Comparison of ENCODE assay signal across 19 cellular contexts in genomic region chr18:25497395-25497794, GRCh38.
DNase-seq lines count a peak whose midpoint lies in the region; ATAC-seq and TF ChIP-seq lines count a peak whose summit lies in the region.
"Had no signal": no experiment of that assay in that cellular context is flagged by ENCODE, and none has a peak within 500 bp of the region (broad histone marks: within the 10 kb centered on the region; RNA-seq: fewer than 3 reads in every experiment).

No MANE protein-coding gene starts in this region.

- H3F3A ChIP-seq in OCI-LY1 (ENCODE audit: insufficient read depth, low read length), result no peaks in the 10 kb centered on the region

- H3K4me3 ChIP-seq in OCI-LY1 (ENCODE audit: low read depth, low read length, poor library complexity, severe bottlenecking) (no peak overlapping the region), hepatocyte (no peak overlapping the region), mesenchymal stem cell (ENCODE audit: insufficient read depth in 1 of 2, low read depth in 1 of 2, low read length in 2 of 2) (no peak overlapping the region), mucosa of descending colon (no peak overlapping the region)
- H3K4me3 ChIP-seq: BLaER1 treated with 17β-estradiol and CSF1 and Interleukin-3, amounts not matched to agents 10 nM and 100 nM; GM12878 had no signal

- H3K4me1 ChIP-seq in OCI-LY1 (ENCODE audit: insufficient read depth, low read length, severe bottlenecking) (peaks cover 20% of the 10 kb centered on the region), hepatocyte (ENCODE audit: insufficient read depth) (no peaks in the 10 kb centered on the region), mesenchymal stem cell (ENCODE audit: control insufficient read depth, insufficient read depth, low read depth, low read length) (no peaks in the 10 kb centered on the region), mucosa of descending colon (ENCODE audit: low read depth) (peaks cover 13% of the 10 kb centered on the region)
- H3K4me1 ChIP-seq: BLaER1 treated with 17β-estradiol and CSF1 and Interleukin-3, amounts not matched to agents 10 nM and 100 nM; Caco-2 had no signal

- no peaks in the 10 kb centered on the region for H4K20me1 ChIP-seq in OCI-LY1 (ENCODE audit: insufficient read depth, low read length)
- no peaks in the 10 kb centered on the region for H4K20me1 ChIP-seq in hepatocyte (ENCODE audit: insufficient read depth, poor library complexity, severe bottlenecking)
- H4K20me1 ChIP-seq: BLaER1 treated with 17β-estradiol and CSF1 and Interleukin-3, amounts not matched to agents 10 nM and 100 nM had no signal

- ATAC-seq in mucosa of descending colon (peak; percentile 49), GM21447 (IDR thresholded peaks at IDR 0.05; ENCODE audit: unreplicated experiment) (no peak)
- ATAC-seq: CD8-positive, alpha-beta T cell; GM12878 had no signal

- POLR2A ChIA-PET in GM10248 (lab: Yijun Ruan, JAX), result no interaction called here

- H3K9ac ChIP-seq in OCI-LY1 (ENCODE audit: low read length) (no peak overlapping the region), mesenchymal stem cell (ENCODE audit: low read length) (no peak overlapping the region)
- H3K9ac ChIP-seq: BLaER1 treated with 17β-estradiol and CSF1 and Interleukin-3, amounts not matched to agents 10 nM and 100 nM had no signal

- no peak overlapping the region for H2BK12ac ChIP-seq in mesenchymal stem cell (ENCODE audit: low read length in 2 of 2)

- no peaks in the 10 kb centered on the region for H3K9me2 ChIP-seq in OCI-LY1 (ENCODE audit: low read depth, low read length)
- H3K9me2 ChIP-seq in hepatocyte (replicated peaks; ENCODE audit: insufficient read depth), result no peaks in the 10 kb centered on the region

- H3K18ac ChIP-seq in mesenchymal stem cell (ENCODE audit: low read depth in 1 of 2, low read length in 2 of 2), result no peak overlapping the region

- no peak overlapping the region for H2AK5ac ChIP-seq in mesenchymal stem cell (ENCODE audit: low read length, severe bottlenecking)

- no peaks in the 10 kb centered on the region for H3K79me1 ChIP-seq in mesenchymal stem cell (replicated peaks; ENCODE audit: low read length, poor library complexity, severe bottlenecking)

- TF ChIP-seq CTCF in OCI-LY1 (IDR thresholded peaks at IDR 0.05; ENCODE audit: low read length), result no peak
- TF ChIP-seq CTCF in hepatocyte (IDR thresholded peaks at IDR 0.05; ENCODE audit: poor library complexity), result no peak
- no peak for TF ChIP-seq CTCF in mucosa of descending colon (IDR thresholded peaks at IDR 0.05)
- TF ChIP-seq CTCF in GM10248 (IDR thresholded peaks at IDR 0.05; ENCODE audit: control extremely low read depth, extremely low read depth, low read depth, missing control alignments), result no peak

- H3K79me2 ChIP-seq in OCI-LY1 (ENCODE audit: insufficient read depth, low read length), result no peaks in the 10 kb centered on the region
- no peaks in the 10 kb centered on the region for H3K79me2 ChIP-seq in hepatocyte

- no peak overlapping the region for H2BK15ac ChIP-seq in mesenchymal stem cell (ENCODE audit: low read depth, poor library complexity, severe bottlenecking)

- intact Hi-C loops in mucosa of descending colon (cut with DNase I, micrococcal nuclease), result no loop called here

- no peak for DNase-seq in hepatocyte (ENCODE audit: low spot score)
- DNase-seq in mesenchymal stem cell, result peak; percentile 9
- no peak for DNase-seq in mucosa of descending colon
- DNase-seq in GM10248 (ENCODE audit: extremely low spot score), result no peak
- no peak for DNase-seq in NCI-H2227 treated with DMSO at 0.1 percent for 48 hours (lab: John Stamatoyannopoulos, UW)
- DNase-seq in SK-N-DZ (ENCODE audit: low spot score), result no peak
- DNase-seq: 8988T; ACHN; Caco-2; Calu3; CD4-positive, alpha-beta T cell; CD8-positive, alpha-beta T cell; DMS79 treated with DMSO at 0.1 percent for 48 hours; GF-D8 had no signal

- no peak overlapping the region for H4K91ac ChIP-seq in mesenchymal stem cell (ENCODE audit: low read length)

- H3K27me3 ChIP-seq in OCI-LY1 (ENCODE audit: insufficient read depth, low read length), result no peaks in the 10 kb centered on the region
- no peaks in the 10 kb centered on the region for H3K27me3 ChIP-seq in hepatocyte
- peaks cover 0 to 3% of the 10 kb centered on the region in 2 experiments for H3K27me3 ChIP-seq in mesenchymal stem cell (ENCODE audit: control insufficient read depth in 1 of 2, insufficient read depth in 1 of 2, low read length in 2 of 2)
- H3K27me3 ChIP-seq: BLaER1 treated with 17β-estradiol and CSF1 and Interleukin-3, amounts not matched to agents 10 nM and 100 nM had no signal

- H3K4ac ChIP-seq in mesenchymal stem cell (ENCODE audit: low read depth in 1 of 2, low read length in 2 of 2), result no peak overlapping the region

- H3K27ac ChIP-seq in OCI-LY1 (ENCODE audit: low read depth, low read length, poor library complexity, severe bottlenecking), result peak overlapping the region; percentile 64
- peak overlapping the region; percentile 39 for H3K27ac ChIP-seq in hepatocyte
- no peak overlapping the region for H3K27ac ChIP-seq in mesenchymal stem cell (ENCODE audit: low read length, poor library complexity, severe bottlenecking)
- H3K27ac ChIP-seq: BLaER1 treated with 17β-estradiol and CSF1 and Interleukin-3, amounts not matched to agents 10 nM and 100 nM; C4-2B had no signal

- H2BK5ac ChIP-seq in mesenchymal stem cell (ENCODE audit: low read depth, low read length, poor library complexity, severe bottlenecking), result no peak overlapping the region

- no peak overlapping the region for H2AFZ ChIP-seq in OCI-LY1 (ENCODE audit: low read length)
- H2AFZ ChIP-seq in hepatocyte, result no peak overlapping the region
- H2AFZ ChIP-seq in mesenchymal stem cell (ENCODE audit: low read depth, low read length), result no peak overlapping the region

- H2BK120ac ChIP-seq in mesenchymal stem cell (ENCODE audit: low read depth, low read length), result no peak overlapping the region

- no peak overlapping the region for H4K8ac ChIP-seq in mesenchymal stem cell (ENCODE audit: low read length)

- H3K23ac ChIP-seq in mesenchymal stem cell (ENCODE audit: low read length in 2 of 2), result no peak overlapping the region

- H3K9me3 ChIP-seq in OCI-LY1 (ENCODE audit: low read length), result peaks cover 12% of the 10 kb centered on the region
- H3K9me3 ChIP-seq in hepatocyte (ENCODE audit: low read depth), result peaks cover 8% of the 10 kb centered on the region
- peaks cover 7% of the 10 kb centered on the region for H3K9me3 ChIP-seq in mesenchymal stem cell (ENCODE audit: control insufficient read depth, low read length)
- H3K9me3 ChIP-seq in mucosa of descending colon, result no peaks in the 10 kb centered on the region
- H3K9me3 ChIP-seq: Caco-2 had no signal

- no peak overlapping the region for H3K14ac ChIP-seq in mesenchymal stem cell (ENCODE audit: low read length in 2 of 2)

- no peak overlapping the region for H3K4me2 ChIP-seq in OCI-LY1 (ENCODE audit: low read length)
- no peak overlapping the region for H3K4me2 ChIP-seq in hepatocyte
- no peak overlapping the region for H3K4me2 ChIP-seq in mesenchymal stem cell (ENCODE audit: low read length, poor library complexity, severe bottlenecking)
- H3K4me2 ChIP-seq: BLaER1 treated with 17β-estradiol and CSF1 and Interleukin-3, amounts not matched to agents 10 nM and 100 nM had no signal

- H3K36me3 ChIP-seq in OCI-LY1 (ENCODE audit: insufficient read depth, low read length), result peaks cover 40% of the 10 kb centered on the region
- H3K36me3 ChIP-seq in hepatocyte (replicated peaks; ENCODE audit: insufficient read depth, low read depth), result no peaks in the 10 kb centered on the region
- H3K36me3 ChIP-seq in mesenchymal stem cell (ENCODE audit: control insufficient read depth in 1 of 2, insufficient read depth in 2 of 2, low read depth in 1 of 2, low read length in 2 of 2), result no peaks in the 10 kb centered on the region
- H3K36me3 ChIP-seq in mucosa of descending colon (ENCODE audit: low read depth), result no peaks in the 10 kb centered on the region
- H3K36me3 ChIP-seq: BLaER1 treated with 17β-estradiol and CSF1 and Interleukin-3, amounts not matched to agents 10 nM and 100 nM had no signal

- WGBS in hepatocyte (ENCODE audit: low lambda C conversion rate, missing lambda C conversion rate), result 52% methylated on average over 1 of the region's 1 CpG
- WGBS in mesenchymal stem cell, result 75% methylated on average over 1 of the region's 1 CpG

- CTCF ChIA-PET in GM10248 (lab: Yijun Ruan, JAX), result no interaction called here
